Comparison of ENCODE assay signal across 10 cellular contexts in the genomic region with DNA sequence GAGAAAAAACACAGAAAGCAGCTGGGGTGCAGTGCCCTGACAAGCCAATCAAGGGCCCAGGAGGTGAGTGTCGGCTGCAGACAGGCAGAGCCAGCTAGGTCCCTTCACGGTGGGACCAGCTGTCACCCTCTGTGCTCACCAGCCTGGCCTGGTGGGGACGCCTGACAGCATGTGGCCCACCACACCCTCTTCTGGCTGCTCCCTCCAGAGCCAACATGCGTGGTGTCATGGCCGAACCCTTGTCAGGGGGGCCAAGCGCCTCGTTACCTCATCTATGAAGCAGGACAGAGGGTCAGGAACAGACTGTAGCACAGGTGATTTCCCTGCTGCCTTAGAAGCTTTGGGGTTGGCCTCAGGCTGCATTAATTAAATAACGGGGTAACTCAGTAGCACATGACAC. TPM values are rescaled to one million over a fixed set of nuclear protein-coding genes. Genes with fewer than 3 reads are reported as not detected.
A peak's percentile ranks its signal among the peaks of the same experiment; 100 is the strongest.
DNase-seq lines count a peak whose midpoint lies in the region; ATAC-seq and TF ChIP-seq lines count a peak whose summit lies in the region.
"Had no signal": no experiment of that assay in that cellular context is flagged by ENCODE, and none has a peak within 500 bp of the region (broad histone marks: within the 10 kb centered on the region; RNA-seq: fewer than 3 reads in every experiment).

No MANE protein-coding gene starts in this region.

- H3K9me3 ChIP-seq in liver (ENCODE audit: control insufficient read depth in 4 of 4, low read length in 3 of 4) (no peaks in the 10 kb centered on the region), suprapubic skin (no peaks in the 10 kb centered on the region)

- H3K36me3 Mint-ChIP-seq in activated CD8-positive, alpha-beta memory T cell treated with anti-CD3 and anti-CD28 coated beads, Interleukin-2, amount 10 ng/mL, durations not matched to agents 7 days and 5 days: no peaks in the 10 kb centered on the region
- H3K36me3 Mint-ChIP-seq in activated T-helper 1 cell treated with anti-CD3 and anti-CD28 coated beads, Interleukin-12 subunit alpha, Interleukin-12 subunit beta, Interleukin-2, Interleukin-4 antibody, amounts not matched to agents 30 ng/mL and 10 ng/mL and 1 ng/mL, durations not matched to agents 14 hours and 24 hours and 36 hours (ENCODE audit: low read depth): peaks cover 8% of the 10 kb centered on the region

- CTCF ChIA-PET in activated CD8-positive, alpha-beta memory T cell treated with anti-CD3 and anti-CD28 coated beads, Interleukin-2, amount 10 ng/mL, durations not matched to agents 7 days and 5 days (lab: Charles Lee): interaction anchor here (1.0 to 3.3 kb wide), 7 partner anchors 8 to 64 kb away, joined by 3 to 17 read pairs (median 4); no protein-coding TSS in a partner anchor
- CTCF ChIA-PET in HEK293T (lab: Yijun Ruan, JAX): interaction anchor here (0.9 to 1.5 kb wide), 2 partner anchors 8 to 16 kb away, joined by 3 to 4 read pairs; no protein-coding TSS in a partner anchor

- H3K27ac ChIP-seq in liver (ENCODE audit: low read depth in 1 of 2, low read length in 2 of 2): peak overlapping the region; percentile 85 to 93
- H3K27ac ChIP-seq in suprapubic skin: peak overlapping the region; percentile 79

- H3K9me3 Mint-ChIP-seq in activated CD8-positive, alpha-beta memory T cell treated with anti-CD3 and anti-CD28 coated beads, Interleukin-2, amount 10 ng/mL, durations not matched to agents 7 days and 5 days (ENCODE audit: low read depth): no peaks in the 10 kb centered on the region
- H3K9me3 Mint-ChIP-seq in activated T-helper 1 cell treated with anti-CD3 and anti-CD28 coated beads, Interleukin-12 subunit alpha, Interleukin-12 subunit beta, Interleukin-2, Interleukin-4 antibody, amounts not matched to agents 30 ng/mL and 10 ng/mL and 1 ng/mL, durations not matched to agents 14 hours and 24 hours and 36 hours: no peaks in the 10 kb centered on the region

- no peak for DNase-seq in activated CD8-positive, alpha-beta memory T cell treated with anti-CD3 and anti-CD28 coated beads, Interleukin-2, amount 10 ng/mL, durations not matched to agents 7 days and 5 days
- no peak for DNase-seq in activated CD8-positive, alpha-beta memory T cell treated with anti-CD3 and anti-CD28 coated beads, Interleukin-2, amount 50 U/mL, for 4 hours
- no peak for DNase-seq in activated T-helper 1 cell treated with anti-CD3 and anti-CD28 coated beads, Interleukin-12 subunit alpha, Interleukin-12 subunit beta, Interleukin-2, Interleukin-4 antibody, amounts not matched to agents 30 ng/mL and 10 ng/mL and 1 ng/mL, durations not matched to agents 14 hours and 24 hours and 36 hours (ENCODE audit: low spot score)
- DNase-seq in suprapubic skin (ENCODE audit: low spot score in 2 of 2) (no peak), HEK293T (ENCODE audit: extremely low spot score) (no peak)
- DNase-seq in activated CD8-positive, alpha-beta memory T cell treated with anti-CD3 and anti-CD28 coated beads for 24 hours: no peak
- no peak for DNase-seq in stimulated activated CD4-positive, alpha-beta T cell treated with anti-CD3 and anti-CD28 coated beads, Interleukin-12 subunit alpha, Interleukin-12 subunit beta, amount 100 ng/mL, for 4 hours
- DNase-seq: NCI-H2029; stimulated activated CD4-positive, alpha-beta T cell treated with anti-CD3 and anti-CD28 coated beads, Interleukin-15, amount 100 ng/mL, for 24 hours had no signal

- no peak overlapping the region for H3K4me3 Mint-ChIP-seq in activated CD8-positive, alpha-beta memory T cell treated with anti-CD3 and anti-CD28 coated beads, Interleukin-2, amount 10 ng/mL, durations not matched to agents 7 days and 5 days
- H3K4me3 Mint-ChIP-seq in activated T-helper 1 cell treated with anti-CD3 and anti-CD28 coated beads, Interleukin-12 subunit alpha, Interleukin-12 subunit beta, Interleukin-2, Interleukin-4 antibody, amounts not matched to agents 30 ng/mL and 10 ng/mL and 1 ng/mL, durations not matched to agents 14 hours and 24 hours and 36 hours: no peak overlapping the region

- H3K27me3 ChIP-seq in liver (ENCODE audit: control insufficient read depth in 4 of 4, insufficient read depth in 4 of 4, low read length in 3 of 4) (no peaks in the 10 kb centered on the region), suprapubic skin (no peaks in the 10 kb centered on the region)

- no peaks in the 10 kb centered on the region for H3K27me3 Mint-ChIP-seq in activated CD8-positive, alpha-beta memory T cell treated with anti-CD3 and anti-CD28 coated beads, Interleukin-2, amount 10 ng/mL, durations not matched to agents 7 days and 5 days
- peaks cover 1% of the 10 kb centered on the region for H3K27me3 Mint-ChIP-seq in activated T-helper 1 cell treated with anti-CD3 and anti-CD28 coated beads, Interleukin-12 subunit alpha, Interleukin-12 subunit beta, Interleukin-2, Interleukin-4 antibody, amounts not matched to agents 30 ng/mL and 10 ng/mL and 1 ng/mL, durations not matched to agents 14 hours and 24 hours and 36 hours (ENCODE audit: insufficient read depth)

- H3K4me3 ChIP-seq in liver (ENCODE audit: low read depth in 1 of 3, low read length in 3 of 3) (no peak overlapping the region), suprapubic skin (no peak overlapping the region)

- intact Hi-C loops in activated T-helper 1 cell treated with anti-CD3 and anti-CD28 coated beads, Interleukin-12 subunit alpha, Interleukin-12 subunit beta, Interleukin-2, Interleukin-4 antibody, amounts not matched to agents 30 ng/mL and 10 ng/mL and 1 ng/mL, durations not matched to agents 14 hours and 24 hours and 36 hours (cut with micrococcal nuclease): loop anchor here (5.0 kb wide), 1 partner anchor 109 kb away; the partner anchor contains the start of gene REX1BD

- no peak for ATAC-seq in activated CD8-positive, alpha-beta memory T cell treated with anti-CD3 and anti-CD28 coated beads, Interleukin-2, amount 10 ng/mL, durations not matched to agents 7 days and 5 days

- TF ChIP-seq CTCF in liver (IDR thresholded peaks at IDR 0.05; ENCODE audit: low read depth, low read length, missing input control): no peak
- no peak for TF ChIP-seq CTCF in suprapubic skin (IDR thresholded peaks at IDR 0.05)

- no peaks in the 10 kb centered on the region for H3K36me3 ChIP-seq in liver (ENCODE audit: control insufficient read depth in 4 of 4, insufficient read depth in 3 of 4, low read depth in 1 of 4, low read length in 3 of 4)
- no peaks in the 10 kb centered on the region for H3K36me3 ChIP-seq in suprapubic skin

- H3K9ac ChIP-seq in liver (ENCODE audit: low read depth in 1 of 2, low read length in 2 of 2): no peak overlapping the region

- TF ChIP-seq POLR2A in suprapubic skin (IDR thresholded peaks at IDR 0.05): no peak

- no peak for TF ChIP-seq EP300 in suprapubic skin (IDR thresholded peaks at IDR 0.05)

- WGBS in liver: 91% methylated on average over 8 of the region's 8 CpGs
- 86% methylated on average over 7 of the region's 8 CpGs for WGBS in suprapubic skin

- peaks cover 83% of the 10 kb centered on the region for H3K4me1 Mint-ChIP-seq in activated CD8-positive, alpha-beta memory T cell treated with anti-CD3 and anti-CD28 coated beads, Interleukin-2, amount 10 ng/mL, durations not matched to agents 7 days and 5 days
- H3K4me1 Mint-ChIP-seq in activated T-helper 1 cell treated with anti-CD3 and anti-CD28 coated beads, Interleukin-12 subunit alpha, Interleukin-12 subunit beta, Interleukin-2, Interleukin-4 antibody, amounts not matched to agents 30 ng/mL and 10 ng/mL and 1 ng/mL, durations not matched to agents 14 hours and 24 hours and 36 hours (ENCODE audit: low read depth): peaks cover 66% of the 10 kb centered on the region

- TF ChIP-seq RAD21 in liver (IDR thresholded peaks at IDR 0.05): no peak

- H3K4me1 ChIP-seq in liver (ENCODE audit: control insufficient read depth in 4 of 4, insufficient read depth in 4 of 4, low read length in 3 of 4) (peaks cover 12 to 51% (median 31%) of the 10 kb centered on the region in 4 donors), suprapubic skin (peaks cover 53% of the 10 kb centered on the region)

- POLR2A ChIA-PET in HEK293T (lab: Yijun Ruan, JAX): no interaction called here

- peak overlapping the region; percentile 86 for H3K27ac Mint-ChIP-seq in activated CD8-positive, alpha-beta memory T cell treated with anti-CD3 and anti-CD28 coated beads, Interleukin-2, amount 10 ng/mL, durations not matched to agents 7 days and 5 days
- H3K27ac Mint-ChIP-seq in activated T-helper 1 cell treated with anti-CD3 and anti-CD28 coated beads, Interleukin-12 subunit alpha, Interleukin-12 subunit beta, Interleukin-2, Interleukin-4 antibody, amounts not matched to agents 30 ng/mL and 10 ng/mL and 1 ng/mL, durations not matched to agents 14 hours and 24 hours and 36 hours: peak overlapping the region; percentile 92

TF ChIP-seq in liver, 16 proteins besides CTCF, POLR2A, EP300 and RAD21 (continues in another document):
- no peak for TF ChIP-seq HNF4A (conservative IDR thresholded peaks at IDR 0.05)

TF ChIP-seq in HEK293T, 16 proteins besides CTCF, POLR2A, EP300 and RAD21 (continues in another document):
- TF ChIP-seq NFRKB (IDR thresholded peaks at IDR 0.05): no peak
- no peak for TF ChIP-seq SUZ12 (IDR thresholded peaks at IDR 0.05)

RNA-seq across cellular contexts. Expression of gene ISYNA1, which starts 40.0 kb away (rescaled TPM):
- total RNA-seq in activated CD8-positive, alpha-beta memory T cell treated with anti-CD3 and anti-CD28 coated beads, Interleukin-2, amount 10 ng/mL, durations not matched to agents 7 days and 5 days: 10 to 100 TPM; 29.6 to 30.0 TPM
- 9.0 and 10.7 TPM in 2 replicates for total RNA-seq in activated T-helper 1 cell treated with anti-CD3 and anti-CD28 coated beads, Interleukin-12 subunit alpha, Interleukin-12 subunit beta, Interleukin-2, Interleukin-4 antibody, amounts not matched to agents 30 ng/mL and 10 ng/mL and 1 ng/mL, durations not matched to agents 14 hours and 24 hours and 36 hours
- total RNA-seq in liver (10 to 100 TPM in 1 of 2 donors, 1 to 10 TPM in 1; 8.0 to 41.9 TPM), suprapubic skin (10 to 100 TPM in 3 of 4 donors, 1 to 10 TPM in 1; 7.9 to 27.6 (median 21.0) TPM)
- 10 to 100 TPM in 1 of 2 donors, 1 to 10 TPM in 1; 4.7 to 12.1 TPM for polyA plus RNA-seq in liver

RNA-seq across cellular contexts. Expression of gene ELL, which starts 43.9 kb away (rescaled TPM):
- total RNA-seq in activated CD8-positive, alpha-beta memory T cell treated with anti-CD3 and anti-CD28 coated beads, Interleukin-2, amount 10 ng/mL, durations not matched to agents 7 days and 5 days: 10 to 100 TPM; 22.9 to 33.7 TPM
- total RNA-seq in activated T-helper 1 cell treated with anti-CD3 and anti-CD28 coated beads, Interleukin-12 subunit alpha, Interleukin-12 subunit beta, Interleukin-2, Interleukin-4 antibody, amounts not matched to agents 30 ng/mL and 10 ng/mL and 1 ng/mL, durations not matched to agents 14 hours and 24 hours and 36 hours: 23.6 and 24.1 TPM in 2 replicates
- total RNA-seq in liver (10 to 100 TPM in 1 of 2 donors, 1 to 10 TPM in 1; 7.6 to 10.5 TPM), suprapubic skin (10 to 100 TPM; 27.0 to 59.5 (median 36.9) TPM)
- polyA plus RNA-seq in liver: 1 to 10 TPM; 4.5 to 5.6 TPM

RNA-seq across cellular contexts. Expression of gene SSBP4, which starts 58.8 kb away (rescaled TPM):
- total RNA-seq in activated CD8-positive, alpha-beta memory T cell treated with anti-CD3 and anti-CD28 coated beads, Interleukin-2, amount 10 ng/mL, durations not matched to agents 7 days and 5 days: 100 to 1,000 TPM; 197 to 247 TPM
- total RNA-seq in activated T-helper 1 cell treated with anti-CD3 and anti-CD28 coated beads, Interleukin-12 subunit alpha, Interleukin-12 subunit beta, Interleukin-2, Interleukin-4 antibody, amounts not matched to agents 30 ng/mL and 10 ng/mL and 1 ng/mL, durations not matched to agents 14 hours and 24 hours and 36 hours: 135 and 141 TPM in 2 replicates
- 10 to 100 TPM in 1 of 2 donors, 1 to 10 TPM in 1; 6.4 to 19.0 TPM for total RNA-seq in liver
- 10 to 100 TPM in 1 of 2 donors, 1 to 10 TPM in 1; 4.0 to 16.6 TPM for polyA plus RNA-seq in liver
- 10 to 100 TPM; 18.1 to 30.5 (median 27.4) TPM for total RNA-seq in suprapubic skin
